Comparison of ENCODE assay signal across 10 cellular contexts in genomic region chr5:31194892-31195291, GRCh38. TPM values are rescaled to one million over a fixed set of nuclear protein-coding genes. Genes with fewer than 3 reads are reported as not detected.
DNase-seq lines count a peak whose midpoint lies in the region; ATAC-seq and TF ChIP-seq lines count a peak whose summit lies in the region.
"Had no signal": no experiment of that assay in that cellular context is flagged by ENCODE, and none has a peak within 500 bp of the region (broad histone marks: within the 10 kb centered on the region; RNA-seq: fewer than 3 reads in every experiment).

No MANE protein-coding gene starts in this region.

- intact Hi-C loops in sigmoid colon (cut with DNase I), result no loop called here

- ATAC-seq in HG03457 (IDR thresholded peaks at IDR 0.05; ENCODE audit: unreplicated experiment), result no peak
- no peak for ATAC-seq in GM21360 (IDR thresholded peaks at IDR 0.05; ENCODE audit: unreplicated experiment)
- ATAC-seq in HG02981 (IDR thresholded peaks at IDR 0.05; ENCODE audit: unreplicated experiment), result no peak
- ATAC-seq: effector memory CD8-positive, alpha-beta T cell had no signal

- no peaks in the 10 kb centered on the region for H3K36me3 ChIP-seq in H7 (replicated peaks; ENCODE audit: control insufficient read depth, insufficient read depth, low read length)
- H3K36me3 ChIP-seq in sigmoid colon, result no peaks in the 10 kb centered on the region
- H3K36me3 ChIP-seq: neutrophil had no signal

- H3K27ac ChIP-seq in sigmoid colon, result peak overlapping the region in 2 of 4 donors; percentile 6 to 50
- H3K27ac ChIP-seq: neutrophil had no signal

- DNase-seq in H7, result no peak
- DNase-seq in sigmoid colon, result no peak
- no peak for DNase-seq in NCI-H510A (lab: John Stamatoyannopoulos, UW)
- DNase-seq: effector memory CD8-positive, alpha-beta T cell had no signal

- H3K27me3 ChIP-seq in H7 (ENCODE audit: control insufficient read depth, insufficient read depth, low read length) (peaks cover 34% of the 10 kb centered on the region), sigmoid colon (peaks cover 0 to 58% (median 13%) of the 10 kb centered on the region in 3 donors)

- WGBS in sigmoid colon, 2 donors, result 4 to 30% methylated on average over 4 of the region's 4 CpGs

- TF ChIP-seq POLR2A in sigmoid colon (IDR thresholded peaks at IDR 0.05), result no peak

- H3K4me3 ChIP-seq in H7 (ENCODE audit: insufficient read depth, low read depth, low read length) (peak overlapping the region; percentile 50), WI38 (ENCODE audit: low read depth, low read length) (peak overlapping the region; percentile 65), iPS-18c (ENCODE audit: insufficient read depth, low read depth, low read length) (peak overlapping the region; percentile 70), sigmoid colon (peak overlapping the region; percentile 27 to 54 (median 46))

- no peak for TF ChIP-seq EP300 in sigmoid colon (IDR thresholded peaks at IDR 0.05)

- TF ChIP-seq CTCF in WI38 (IDR thresholded peaks at IDR 0.05; ENCODE audit: low read depth, low read length) (no peak), sigmoid colon (IDR thresholded peaks at IDR 0.05) (no peak)

- no peaks in the 10 kb centered on the region for H3K9me3 ChIP-seq in iPS-18c (ENCODE audit: control insufficient read depth, insufficient read depth, low read length)
- H3K9me3 ChIP-seq in sigmoid colon, result no peaks in the 10 kb centered on the region
- H3K9me3 ChIP-seq: neutrophil had no signal

- H3K4me1 ChIP-seq in sigmoid colon, result peaks cover 0 to 21% (median 16%) of the 10 kb centered on the region in 4 donors

RNA-seq across cellular contexts. Expression of gene CDH6, which starts 1.4 kb away (rescaled TPM):
- total RNA-seq in H7 (2014; rRNA removed; shearing (Covaris generic)), result 5.3 and 6.1 TPM in 2 replicates
- 1 to 10 TPM; 1.6 to 6.9 (median 2.2) TPM for total RNA-seq in sigmoid colon
- polyA plus RNA-seq in sigmoid colon, result under 1 TPM in 2 of 3 donors, not detected in 1; under 0.01 to 0.64 TPM
